32 cellular contexts compared by ENCODE assay signal in genomic region chr7:142053988-142054387, GRCh38. TPM values are rescaled to one million over a fixed set of nuclear protein-coding genes. Genes with fewer than 3 reads are reported as not detected.
DNase-seq lines count a peak whose midpoint lies in the region; ATAC-seq and TF ChIP-seq lines count a peak whose summit lies in the region.
"Had no signal": no experiment of that assay in that cellular context is flagged by ENCODE, and none has a peak within 500 bp of the region (broad histone marks: within the 10 kb centered on the region; RNA-seq: fewer than 3 reads in every experiment).

No MANE protein-coding gene starts in this region.

- H3K4me3 ChIP-seq in mesenchymal stem cell (ENCODE audit: insufficient read depth in 1 of 2, low read depth in 1 of 2, low read length in 2 of 2), result no peak overlapping the region
- H3K4me3 ChIP-seq in thoracic aorta, result peak overlapping the region; percentile 2
- no peak overlapping the region for H3K4me3 ChIP-seq in endodermal cell (ENCODE audit: low read length)
- H3K4me3 ChIP-seq: esophagus muscularis mucosa, gastrocnemius medialis, hepatocyte, lung, mucosa of descending colon, ovary had no signal

- no peaks in the 10 kb centered on the region for H3K36me3 Mint-ChIP-seq in activated CD4-positive, alpha-beta T cell treated with anti-CD3 and anti-CD28 coated beads, Interleukin-2, amount 10 ng/mL, durations not matched to agents 24 days and 14 days (ENCODE audit: low read depth)
- H3K36me3 Mint-ChIP-seq in chondrocyte (ENCODE audit: low read depth) (no peaks in the 10 kb centered on the region), endodermal cell (ENCODE audit: low read depth) (no peaks in the 10 kb centered on the region)
- H3K36me3 Mint-ChIP-seq: activated naive CD4-positive, alpha-beta T cell treated with anti-CD3 and anti-CD28 coated beads, Interleukin-2, amount 10 ng/mL, durations not matched to agents 7 days and 5 days; CD8-positive, alpha-beta T cell; natural killer cell treated with Interleukin-12 subunit alpha and Interleukin-12 subunit beta and Interleukin-15 and Interleukin-18, amount 100 ng/mL, for 72 hours had no signal

- no peaks in the 10 kb centered on the region for H3K9me3 ChIP-seq in mesenchymal stem cell (ENCODE audit: control insufficient read depth, low read length)
- no peaks in the 10 kb centered on the region for H3K9me3 ChIP-seq in thoracic aorta
- H3K9me3 ChIP-seq in endodermal cell (ENCODE audit: control insufficient read depth, low read length), result no peaks in the 10 kb centered on the region
- H3K9me3 ChIP-seq: esophagus muscularis mucosa, gastrocnemius medialis, mucosa of descending colon, ovary had no signal

- no peak overlapping the region for H3K23ac ChIP-seq in mesenchymal stem cell (ENCODE audit: low read length in 2 of 2)

- peak; percentile 67 for ATAC-seq in thoracic aorta (ENCODE audit: insufficient number of reproducible peaks, low FRiP score, low read depth)
- ATAC-seq in HG03571 (IDR thresholded peaks at IDR 0.05; ENCODE audit: unreplicated experiment), result no peak
- ATAC-seq: activated CD8-positive, alpha-beta T cell treated with anti-CD3 and anti-CD28 coated beads for 36 hours; CD8-positive, alpha-beta T cell; gastrocnemius medialis; left cardiac atrium; mucosa of descending colon; natural killer cell treated with Interleukin-12 subunit alpha and Interleukin-12 subunit beta and Interleukin-15 and Interleukin-18, amount 100 ng/mL, for 72 hours had no signal

- H3K4me1 Mint-ChIP-seq in activated CD4-positive, alpha-beta T cell treated with anti-CD3 and anti-CD28 coated beads, Interleukin-2, amount 10 ng/mL, durations not matched to agents 24 days and 14 days, result no peaks in the 10 kb centered on the region
- H3K4me1 Mint-ChIP-seq in chondrocyte (ENCODE audit: low read depth), result peaks cover 46% of the 10 kb centered on the region
- H3K4me1 Mint-ChIP-seq in endodermal cell, result no peaks in the 10 kb centered on the region
- H3K4me1 Mint-ChIP-seq: activated naive CD4-positive, alpha-beta T cell treated with anti-CD3 and anti-CD28 coated beads, Interleukin-2, amount 10 ng/mL, durations not matched to agents 7 days and 5 days had no signal

- no peak overlapping the region for H4K8ac ChIP-seq in mesenchymal stem cell (ENCODE audit: low read length)

- H3K9ac ChIP-seq in mesenchymal stem cell (ENCODE audit: low read length) (no peak overlapping the region), endodermal cell (ENCODE audit: extremely low read depth, low read length, poor library complexity, severe bottlenecking) (no peak overlapping the region)

- DNase-seq in activated CD4-positive, alpha-beta T cell treated with anti-CD3 and anti-CD28 coated beads, Interleukin-2, amount 10 ng/mL, durations not matched to agents 24 days and 14 days, result peak; percentile 34
- DNase-seq in activated CD4-positive, alpha-beta T cell treated with anti-CD3 and anti-CD28 coated beads, Interleukin-2, amount 50 U/mL, for 1 hour, result no peak
- no peak for DNase-seq in chondrocyte (ENCODE audit: low spot score)
- no peak for DNase-seq in mesenchymal stem cell
- DNase-seq in thoracic aorta (ENCODE audit: low spot score), result no peak
- DNase-seq in endodermal cell, result no peak
- no peak for DNase-seq in NCI-H2196 (lab: John Stamatoyannopoulos, UW; ENCODE audit: unreplicated experiment)
- DNase-seq: 8988T; activated CD4-positive, CD25-positive, alpha-beta regulatory T cell treated with anti-CD3 and anti-CD28 coated beads, Interleukin-2, amount 50 U/mL, for 72 hours; activated CD8-positive, alpha-beta T cell treated with anti-CD3 and anti-CD28 coated beads for 36 hours; activated naive CD4-positive, alpha-beta T cell treated with anti-CD3 and anti-CD28 coated beads, Interleukin-2, amount 10 ng/mL, durations not matched to agents 7 days and 5 days; AML-193; CD8-positive, alpha-beta T cell; cortex of kidney; gastrocnemius medialis; left cardiac atrium; mucosa of descending colon; NCI-H1092; NCI-H187 treated with DMSO at 0.1 percent for 48 hours; NCI-H2171; NCI-H510A; ovary; small intestine; stimulated activated naive CD4-positive, alpha-beta T cell treated with Interleukin-2 at 50 U/mL for 16 hours had no signal

- H2BK5ac ChIP-seq in mesenchymal stem cell (ENCODE audit: low read depth, low read length, poor library complexity, severe bottlenecking), result no peak overlapping the region

- H2AK5ac ChIP-seq in mesenchymal stem cell (ENCODE audit: low read length, severe bottlenecking), result no peak overlapping the region

- 71% methylated on average over 7 of the region's 7 CpGs for WGBS in mesenchymal stem cell
- 83 to 85% methylated on average over 4 to 7 of the region's 7 CpGs for WGBS in endodermal cell (ENCODE audit: insufficient coverage in 1 of 2, insufficient read length in 1 of 2), 2 experiments

- no peak overlapping the region for H2AFZ ChIP-seq in mesenchymal stem cell (ENCODE audit: low read depth, low read length)
- H2AFZ ChIP-seq: hepatocyte had no signal

- no peak overlapping the region for H3K18ac ChIP-seq in mesenchymal stem cell (ENCODE audit: low read depth in 1 of 2, low read length in 2 of 2)

- H3K4me2 ChIP-seq in mesenchymal stem cell (ENCODE audit: low read length, poor library complexity, severe bottlenecking), result no peak overlapping the region
- H3K4me2 ChIP-seq: hepatocyte had no signal

- H3K27ac Mint-ChIP-seq in activated CD4-positive, alpha-beta T cell treated with anti-CD3 and anti-CD28 coated beads, Interleukin-2, amount 10 ng/mL, durations not matched to agents 24 days and 14 days, result no peak overlapping the region
- H3K27ac Mint-ChIP-seq in chondrocyte (ENCODE audit: unreplicated experiment) (peak overlapping the region; percentile 88), endodermal cell (no peak overlapping the region)
- H3K27ac Mint-ChIP-seq: activated CD8-positive, alpha-beta T cell treated with anti-CD3 and anti-CD28 coated beads for 36 hours; activated naive CD4-positive, alpha-beta T cell treated with anti-CD3 and anti-CD28 coated beads, Interleukin-2, amount 10 ng/mL, durations not matched to agents 7 days and 5 days; CD8-positive, alpha-beta T cell; T-helper 1 cell treated with Interleukin-12 subunit alpha and Interleukin-12 subunit beta and Interleukin-4 antibody, amounts not matched to agents 30 μg/mL and 1 μg/mL, for 36 hours had no signal

- H3K27ac ChIP-seq in mesenchymal stem cell (ENCODE audit: low read length, poor library complexity, severe bottlenecking), result peak overlapping the region; percentile 64
- peak overlapping the region; percentile 48 to 62 for H3K27ac ChIP-seq in thoracic aorta
- no peak overlapping the region for H3K27ac ChIP-seq in endodermal cell (ENCODE audit: low read depth, low read length)
- H3K27ac ChIP-seq: esophagus muscularis mucosa, gastrocnemius medialis, hepatocyte, ovary, RWPE1 had no signal

- H3K27me3 ChIP-seq in mesenchymal stem cell (ENCODE audit: control insufficient read depth in 1 of 2, insufficient read depth in 1 of 2, low read length in 2 of 2) (no peaks in the 10 kb centered on the region), thoracic aorta (replicated peaks; ENCODE audit: insufficient read depth) (no peaks in the 10 kb centered on the region), endodermal cell (ENCODE audit: control insufficient read depth, insufficient read depth, low read length, poor library complexity, severe bottlenecking) (no peaks in the 10 kb centered on the region)
- H3K27me3 ChIP-seq: esophagus muscularis mucosa, gastrocnemius medialis, hepatocyte, ovary had no signal

- H4K91ac ChIP-seq in mesenchymal stem cell (ENCODE audit: low read length), result no peak overlapping the region

- TF ChIP-seq CTCF in chondrocyte (IDR thresholded peaks at IDR 0.05) (no peak), thoracic aorta (IDR thresholded peaks at IDR 0.05) (no peak), endodermal cell (conservative IDR thresholded peaks at IDR 0.05) (no peak)

- H3K4me1 ChIP-seq in mesenchymal stem cell (ENCODE audit: control insufficient read depth, insufficient read depth, low read depth, low read length) (no peaks in the 10 kb centered on the region), thoracic aorta (ENCODE audit: control insufficient read depth in 1 of 2, low read depth in 2 of 2) (peaks cover 0 to 20% of the 10 kb centered on the region in 2 donors), endodermal cell (ENCODE audit: control insufficient read depth, insufficient read depth, low read length) (no peaks in the 10 kb centered on the region)
- H3K4me1 ChIP-seq: esophagus muscularis mucosa, gastrocnemius medialis had no signal

- intact Hi-C loops in activated CD4-positive, alpha-beta T cell treated with anti-CD3 and anti-CD28 coated beads, Interleukin-2, amount 10 ng/mL, durations not matched to agents 24 days and 14 days (cut with micrococcal nuclease), result no loop called here

- no peak overlapping the region for H2BK12ac ChIP-seq in mesenchymal stem cell (ENCODE audit: low read length in 2 of 2)

- no peak overlapping the region for H2BK120ac ChIP-seq in mesenchymal stem cell (ENCODE audit: low read depth, low read length)

- no peaks in the 10 kb centered on the region for H3K79me1 ChIP-seq in mesenchymal stem cell (replicated peaks; ENCODE audit: low read length, poor library complexity, severe bottlenecking)

- no peak overlapping the region for H3K4ac ChIP-seq in mesenchymal stem cell (ENCODE audit: low read depth in 1 of 2, low read length in 2 of 2)

- no peaks in the 10 kb centered on the region for H3K9me3 Mint-ChIP-seq in activated CD4-positive, alpha-beta T cell treated with anti-CD3 and anti-CD28 coated beads, Interleukin-2, amount 10 ng/mL, durations not matched to agents 24 days and 14 days
- H3K9me3 Mint-ChIP-seq in chondrocyte (ENCODE audit: low read depth) (peaks cover 6% of the 10 kb centered on the region), endodermal cell (no peaks in the 10 kb centered on the region)
- H3K9me3 Mint-ChIP-seq: activated CD8-positive, alpha-beta T cell treated with anti-CD3 and anti-CD28 coated beads for 36 hours; activated naive CD4-positive, alpha-beta T cell treated with anti-CD3 and anti-CD28 coated beads, Interleukin-2, amount 10 ng/mL, durations not matched to agents 7 days and 5 days; CD8-positive, alpha-beta T cell; T-helper 1 cell treated with Interleukin-12 subunit alpha and Interleukin-12 subunit beta and Interleukin-4 antibody, amounts not matched to agents 30 μg/mL and 1 μg/mL, for 36 hours had no signal

- peaks cover 4% of the 10 kb centered on the region for H3K27me3 Mint-ChIP-seq in activated CD4-positive, alpha-beta T cell treated with anti-CD3 and anti-CD28 coated beads, Interleukin-2, amount 10 ng/mL, durations not matched to agents 24 days and 14 days
- H3K27me3 Mint-ChIP-seq in chondrocyte (ENCODE audit: low read depth) (no peaks in the 10 kb centered on the region), endodermal cell (ENCODE audit: insufficient read depth) (peaks cover 3% of the 10 kb centered on the region)
- H3K27me3 Mint-ChIP-seq: activated naive CD4-positive, alpha-beta T cell treated with anti-CD3 and anti-CD28 coated beads, Interleukin-2, amount 10 ng/mL, durations not matched to agents 7 days and 5 days had no signal

- H3K4me3 Mint-ChIP-seq in activated CD4-positive, alpha-beta T cell treated with anti-CD3 and anti-CD28 coated beads, Interleukin-2, amount 10 ng/mL, durations not matched to agents 24 days and 14 days, result no peak overlapping the region
- H3K4me3 Mint-ChIP-seq in chondrocyte (ENCODE audit: unreplicated experiment) (no peak overlapping the region), endodermal cell (no peak overlapping the region)
- H3K4me3 Mint-ChIP-seq: activated CD8-positive, alpha-beta T cell treated with anti-CD3 and anti-CD28 coated beads for 36 hours; activated naive CD4-positive, alpha-beta T cell treated with anti-CD3 and anti-CD28 coated beads, Interleukin-2, amount 10 ng/mL, durations not matched to agents 7 days and 5 days; CD8-positive, alpha-beta T cell; natural killer cell treated with Interleukin-12 subunit alpha and Interleukin-12 subunit beta and Interleukin-15 and Interleukin-18, amount 100 ng/mL, for 72 hours; T-helper 1 cell treated with Interleukin-12 subunit alpha and Interleukin-12 subunit beta and Interleukin-4 antibody, amounts not matched to agents 30 μg/mL and 1 μg/mL, for 36 hours had no signal

- no peak overlapping the region for H3K14ac ChIP-seq in mesenchymal stem cell (ENCODE audit: low read length in 2 of 2)

- H2BK15ac ChIP-seq in mesenchymal stem cell (ENCODE audit: low read depth, poor library complexity, severe bottlenecking), result no peak overlapping the region

- no peaks in the 10 kb centered on the region for H3K36me3 ChIP-seq in mesenchymal stem cell (ENCODE audit: control insufficient read depth in 1 of 2, insufficient read depth in 2 of 2, low read depth in 1 of 2, low read length in 2 of 2)
- no peaks in the 10 kb centered on the region for H3K36me3 ChIP-seq in thoracic aorta
- no peaks in the 10 kb centered on the region for H3K36me3 ChIP-seq in endodermal cell (ENCODE audit: control insufficient read depth, insufficient read depth, low read length)
- H3K36me3 ChIP-seq: esophagus muscularis mucosa, gastrocnemius medialis, ovary had no signal

RNA-seq across cellular contexts. Expression of gene MGAM2, which starts 57.5 kb away (rescaled TPM):
- total RNA-seq in activated CD4-positive, alpha-beta T cell treated with anti-CD3 and anti-CD28 coated beads, Interleukin-2, amount 10 ng/mL, durations not matched to agents 24 days and 14 days, result not detected in 2 replicates
- not detected in 3 replicates for total RNA-seq in chondrocyte
- polyA plus RNA-seq in mesenchymal stem cell (2013, experiment 1 of 2), result not detected
- polyA plus RNA-seq in mesenchymal stem cell (2013, experiment 2 of 2), result not detected
- total RNA-seq in thoracic aorta, result under 1 TPM; 0.49 to 0.54 TPM
- total RNA-seq in endodermal cell, result under 1 TPM; 0.15 to 0.40 TPM
- not detected for polyA plus RNA-seq in endodermal cell (2013, experiment 1 of 2)
- 0.04 TPM for polyA plus RNA-seq in endodermal cell (2013, experiment 2 of 2)
- total RNA-seq: activated CD8-positive, alpha-beta T cell treated with anti-CD3 and anti-CD28 coated beads for 36 hours; CD8-positive, alpha-beta T cell; M059J; natural killer cell treated with Interleukin-12 subunit alpha and Interleukin-12 subunit beta and Interleukin-15 and Interleukin-18, amount 100 ng/mL, for 72 hours had no signal

RNA-seq across cellular contexts. Expression of gene MGAM, which starts 58.3 kb away (rescaled TPM):
- total RNA-seq in activated CD4-positive, alpha-beta T cell treated with anti-CD3 and anti-CD28 coated beads, Interleukin-2, amount 10 ng/mL, durations not matched to agents 24 days and 14 days, result not detected in 2 replicates
- total RNA-seq in chondrocyte, result 0.10 to 0.27 TPM (median 0.17 TPM) in 3 replicates
- polyA plus RNA-seq in mesenchymal stem cell (2013, experiment 1 of 2), result 0.01 TPM
- polyA plus RNA-seq in mesenchymal stem cell (2013, experiment 2 of 2), result not detected
- 1 to 10 TPM; 1.6 to 2.4 TPM for total RNA-seq in thoracic aorta
- under 1 TPM; 0.33 to 0.37 TPM for total RNA-seq in endodermal cell
- 1.2 TPM for polyA plus RNA-seq in endodermal cell (2013, experiment 1 of 2)
- polyA plus RNA-seq in endodermal cell (2013, experiment 2 of 2), result 0.33 TPM
